15 cellular contexts compared by ENCODE assay signal in genomic region chr13:43963726-43964125, GRCh38.
DNase-seq lines count a peak whose midpoint lies in the region; ATAC-seq, FAIRE-seq and TF ChIP-seq lines count a peak whose summit lies in the region.
"Had no signal": no experiment of that assay in that cellular context is flagged by ENCODE, and none has a peak within 500 bp of the region (broad histone marks: within the 10 kb centered on the region; RNA-seq: fewer than 3 reads in every experiment).

No MANE protein-coding gene starts in this region.

- TF ChIP-seq CTCF in A549 (IDR thresholded peaks at IDR 0.05) (no peak), GM12872 (IDR thresholded peaks at IDR 0.05; ENCODE audit: insufficient read depth, low read depth, low read length) (peak; percentile 17; the same call in 1 of the 3 replicates), OCI-LY3 (IDR thresholded peaks at IDR 0.05; ENCODE audit: low read depth, low read length) (peak; percentile 38), fibroblast of villous mesenchyme (IDR thresholded peaks at IDR 0.05; ENCODE audit: insufficient read depth, low read depth, low read length) (peak; percentile 5)

- no peak overlapping the region for H3K9ac ChIP-seq in OCI-LY3 (ENCODE audit: low read length)

- TF ChIP-seq EP300 in A549 (IDR thresholded peaks at IDR 0.05): no peak

- H3K36me3 ChIP-seq in OCI-LY3 (replicated peaks; ENCODE audit: low read depth, low read length): no peaks in the 10 kb centered on the region

- no peaks in the 10 kb centered on the region for H3K4me1 Mint-ChIP-seq in activated T-cell treated with anti-CD3 and anti-CD28 coated beads, Interleukin-2, amount 50 U/mL, for 4 hours (ENCODE audit: low read depth)
- H3K4me1 Mint-ChIP-seq: B cell; stimulated activated naive B cell treated with anti-CD40 and anti-IgM and Interleukin-4, amounts not matched to agents 10 μg/mL and 1 μg/mL and 100 μg/mL, for 72 hours had no signal

- H3K36me3 Mint-ChIP-seq in activated T-cell treated with anti-CD3 and anti-CD28 coated beads, Interleukin-2, amount 50 U/mL, for 4 hours (ENCODE audit: insufficient read depth): no peaks in the 10 kb centered on the region
- H3K36me3 Mint-ChIP-seq: naive thymus-derived CD8-positive, alpha-beta T cell; stimulated activated naive B cell treated with anti-CD40 and anti-IgM and Interleukin-4, amounts not matched to agents 10 μg/mL and 1 μg/mL and 100 μg/mL, for 72 hours had no signal

- TF ChIP-seq RAD21 in A549 (conservative IDR thresholded peaks at IDR 0.05 in 1 of 2, IDR thresholded peaks at IDR 0.05 in 1 of 2): no peak

- H4K20me1 ChIP-seq in OCI-LY3 (ENCODE audit: insufficient read depth, low read length): no peaks in the 10 kb centered on the region

- H3K9me3 Mint-ChIP-seq in activated T-cell treated with anti-CD3 and anti-CD28 coated beads, Interleukin-2, amount 50 U/mL, for 4 hours: no peaks in the 10 kb centered on the region
- H3K9me3 Mint-ChIP-seq: naive thymus-derived CD8-positive, alpha-beta T cell; stimulated activated naive B cell treated with anti-CD40 and anti-IgM and Interleukin-4, amounts not matched to agents 10 μg/mL and 1 μg/mL and 100 μg/mL, for 72 hours had no signal

- H3K4me2 ChIP-seq in A549 (no peak overlapping the region), OCI-LY3 (ENCODE audit: low read length) (no peak overlapping the region)

- ATAC-seq in A549 (peak; percentile 59 to 67; a peak in 4 of 6 replicates), HG03469 (IDR thresholded peaks at IDR 0.05; ENCODE audit: unreplicated experiment) (no peak), GM21381 (IDR thresholded peaks at IDR 0.05; ENCODE audit: unreplicated experiment) (no peak), GM19351 (IDR thresholded peaks at IDR 0.05; ENCODE audit: unreplicated experiment) (no peak)
- ATAC-seq in activated T-cell treated with anti-CD3 and anti-CD28 coated beads, Interleukin-2, amount 50 U/mL, for 4 hours: no peak
- ATAC-seq: naive thymus-derived CD8-positive, alpha-beta T cell had no signal

- no peak overlapping the region for H2AFZ ChIP-seq in OCI-LY3 (ENCODE audit: low read depth, low read length)

- DNase-seq in A549 (ENCODE audit: low read depth in 1 of 2, low spot score in 1 of 2): peak in 1 of 2 experiments; percentile 19
- DNase-seq in fibroblast of villous mesenchyme (ENCODE audit: low read depth): no peak
- no peak for DNase-seq in activated T-cell treated with anti-CD3 and anti-CD28 coated beads, Interleukin-2, amount 50 U/mL, for 4 hours
- DNase-seq: KG1; naive thymus-derived CD8-positive, alpha-beta T cell; NCI-H187; retina; stimulated activated CD4-positive, alpha-beta T cell treated with anti-CD3 and anti-CD28 coated beads, Interleukin-4, amount 100 ng/mL, for 1 hour; stimulated activated naive B cell treated with anti-CD40 and anti-IgM and Interleukin-4, amounts not matched to agents 10 μg/mL and 1 μg/mL and 100 μg/mL, for 72 hours had no signal

- TF ChIP-seq POLR2A in A549 (IDR thresholded peaks at IDR 0.05; ENCODE audit: low read length): no peak

- H3K27ac ChIP-seq in A549 (no peak overlapping the region), OCI-LY3 (ENCODE audit: low read length) (no peak overlapping the region)

- no peaks in the 10 kb centered on the region for H3K27me3 Mint-ChIP-seq in activated T-cell treated with anti-CD3 and anti-CD28 coated beads, Interleukin-2, amount 50 U/mL, for 4 hours (ENCODE audit: low read depth)
- H3K27me3 Mint-ChIP-seq: stimulated activated naive B cell treated with anti-CD40 and anti-IgM and Interleukin-4, amounts not matched to agents 10 μg/mL and 1 μg/mL and 100 μg/mL, for 72 hours had no signal

- no peak for FAIRE-seq in A549 (lab: Jason Lieb, UNC)

- H3K4me1 ChIP-seq in A549 (no peaks in the 10 kb centered on the region), OCI-LY3 (ENCODE audit: low read length) (no peaks in the 10 kb centered on the region)

- H3K4me3 ChIP-seq in A549 (no peak overlapping the region), OCI-LY3 (ENCODE audit: low read length) (no peak overlapping the region), fibroblast of villous mesenchyme (ENCODE audit: low read depth, low read length) (no peak overlapping the region)

- no peaks in the 10 kb centered on the region for H3K79me2 ChIP-seq in OCI-LY3 (ENCODE audit: low read length)

- POLR2A ChIA-PET in A549 (lab: Yijun Ruan, JAX): no interaction called here

- CTCF ChIA-PET in A549 (lab: Yijun Ruan, JAX): no interaction called here

- no peak overlapping the region for H3K4me3 Mint-ChIP-seq in activated T-cell treated with anti-CD3 and anti-CD28 coated beads, Interleukin-2, amount 50 U/mL, for 4 hours
- H3K4me3 Mint-ChIP-seq: B cell; naive thymus-derived CD8-positive, alpha-beta T cell; stimulated activated naive B cell treated with anti-CD40 and anti-IgM and Interleukin-4, amounts not matched to agents 10 μg/mL and 1 μg/mL and 100 μg/mL, for 72 hours had no signal

- H3K9me3 ChIP-seq in A549: no peaks in the 10 kb centered on the region
- H3K9me3 ChIP-seq in OCI-LY3 (ENCODE audit: insufficient read depth, low read length): no peaks in the 10 kb centered on the region

- H3K27me3 ChIP-seq in OCI-LY3 (ENCODE audit: low read depth, low read length): peaks cover 44% of the 10 kb centered on the region

- 83% methylated on average over 4 of the region's 4 CpGs for WGBS in A549 (ENCODE audit: missing lambda C conversion rate)

TF ChIP-seq in A549, 52 proteins besides CTCF, POLR2A, EP300 and RAD21:
- TF ChIP-seq CHD2 (IDR thresholded peaks at IDR 0.05; ENCODE audit: low read length, partially characterized antibody): no peak

Comparison
In these comparisons a context has a peak if more than half of its experiments do, and no peak if none do; other contexts are left out.
1. ATAC-seq: peak in A549 (2 of 2); none in HG03469 (single experiment), GM21381 (single experiment), GM19351 (single experiment) and activated T-cell treated with anti-CD3 and anti-CD28 coated beads, Interleukin-2, amount 50 U/mL, for 4 hours (0 of 2).